ENCODE assay signal across 9 cellular contexts in genomic region chr1:107572674-107573205, GRCh38.
DNase-seq lines count a peak whose midpoint lies in the region; ATAC-seq lines count a peak whose summit lies in the region.
"Had no signal": no experiment of that assay in that cellular context is flagged by ENCODE, and none has a peak within 500 bp of the region (broad histone marks: within the 10 kb centered on the region; RNA-seq: fewer than 3 reads in every experiment).

No MANE protein-coding gene starts in this region.

- no peak for ATAC-seq in GM19467 (IDR thresholded peaks at IDR 0.05; ENCODE audit: unreplicated experiment)

- peak; percentile 66 for DNase-seq in DMS 273 (lab: John Stamatoyannopoulos, UW; ENCODE audit: unreplicated experiment)
- DNase-seq in NCI-H1694 (lab: John Stamatoyannopoulos, UW): peak; percentile 9
- DNase-seq in cerebellar cortex (ENCODE audit: low spot score): peak; percentile 63
- DNase-seq in non-pigmented ciliary epithelial cell (ENCODE audit: low read depth): peak; percentile 36
- no peak for DNase-seq in posterior vena cava (ENCODE audit: low spot score)
- no peak for DNase-seq in effector CD4-positive, alpha-beta T cell
- no peak for DNase-seq in stimulated activated naive CD4-positive, alpha-beta T cell treated with Interleukin-2 at 50 U/mL for 16 hours (lab: John Stamatoyannopoulos, UW)
- DNase-seq: stimulated activated CD4-positive, alpha-beta T cell treated with anti-CD3 and anti-CD28 coated beads, Interleukin-2, amount 100 ng/mL, for 48 hours had no signal

- intact Hi-C loops in posterior vena cava (cut with DNase I): no loop called here

Comparison
In these comparisons a context has a peak if more than half of its experiments do, and no peak if none do; other contexts are left out.
1. DNase-seq: peak in DMS 273 (single experiment), NCI-H1694 (single experiment), cerebellar cortex (single experiment) and non-pigmented ciliary epithelial cell (single experiment); none in posterior vena cava (single experiment), effector CD4-positive, alpha-beta T cell (single experiment) and stimulated activated naive CD4-positive, alpha-beta T cell treated with Interleukin-2 at 50 U/mL for 16 hours (single experiment).